In genomic region chr3:50238549-50239026, GRCh38 we compare ENCODE assay signal across 8 cellular contexts. TPM values are rescaled to one million over a fixed set of nuclear protein-coding genes. Genes with fewer than 3 reads are reported as not detected.
DNase-seq lines count a peak whose midpoint lies in the region; ATAC-seq and TF ChIP-seq lines count a peak whose summit lies in the region.

No MANE protein-coding gene starts in this region.

- no peak overlapping the region for H3K9ac ChIP-seq in SK-N-MC (ENCODE audit: insufficient read length)

- H3K4me3 ChIP-seq in GM12875 (ENCODE audit: low read depth, low read length), result peak overlapping the region; percentile 89
- peak overlapping the region; percentile 82 for H3K4me3 ChIP-seq in SK-N-MC
- peak overlapping the region; percentile 62 for H3K4me3 ChIP-seq in epithelial cell of esophagus (ENCODE audit: low read length)

- no peak for ATAC-seq in HG03469 (IDR thresholded peaks at IDR 0.05; ENCODE audit: unreplicated experiment)

- H3K9me3 ChIP-seq in SK-N-MC (ENCODE audit: low read depth, low read length), result no peaks in the 10 kb centered on the region

- TF ChIP-seq CTCF in GM12875 (IDR thresholded peaks at IDR 0.05; ENCODE audit: borderline replicate concordance, insufficient read depth, low read depth, low read length) (no peak), epithelial cell of esophagus (IDR thresholded peaks at IDR 0.05; ENCODE audit: insufficient read depth, low read depth, low read length, missing control alignments) (peak; percentile 29)

- DNase-seq in SK-N-MC (ENCODE audit: low read depth, low spot score), result no peak
- DNase-seq in epithelial cell of esophagus (ENCODE audit: low read depth), result peak; percentile 74
- DNase-seq in myocyte (ENCODE audit: low read depth), result peak; percentile 70
- no peak for DNase-seq in NK-92 treated with Interleukin-12 subunit alpha and Interleukin-12 subunit beta, amount 100 ng/mL, for 24 hours (lab: John Stamatoyannopoulos, UW)
- DNase-seq in NOMO-1 treated with DMSO at 0.1 percent for 48 hours (lab: John Stamatoyannopoulos, UW; ENCODE audit: unreplicated experiment), result no peak
- no peak for DNase-seq in stimulated activated CD4-positive, alpha-beta T cell treated with anti-CD3 and anti-CD28 coated beads, Interleukin-12 subunit alpha, Interleukin-12 subunit beta, amount 100 ng/mL, for 4 hours

- H3K27ac ChIP-seq in SK-N-MC, result no peak overlapping the region

- no peaks in the 10 kb centered on the region for H3K36me3 ChIP-seq in SK-N-MC (ENCODE audit: insufficient read depth, low read length)

RNA-seq across cellular contexts. Expression of gene GNAI2, which starts 2.6 kb away (rescaled TPM):
- total RNA-seq in myocyte, result 137 and 138 TPM in 2 replicates
- 351 TPM for polyA plus RNA-seq in myocyte (2012)

RNA-seq across cellular contexts. Expression of gene SEMA3B, which starts 30.4 kb away (rescaled TPM):
- total RNA-seq in myocyte, result 8.3 and 14.0 TPM in 2 replicates
- 12.5 TPM for polyA plus RNA-seq in myocyte (2012)

RNA-seq across cellular contexts. Expression of gene SLC38A3, which starts 33.5 kb away (rescaled TPM):
- total RNA-seq in myocyte, result 9.1 and 42.7 TPM in 2 replicates
- 0.92 TPM for polyA plus RNA-seq in myocyte (2012)

RNA-seq across cellular contexts. Expression of gene LSMEM2, which starts 40.3 kb away (rescaled TPM):
- total RNA-seq in myocyte, result 0.47 and 2.7 TPM in 2 replicates
- 1.2 TPM for polyA plus RNA-seq in myocyte (2012)

RNA-seq across cellular contexts. Expression of gene GNAT1, which starts 47.2 kb away (rescaled TPM):
- 1.9 and 4.4 TPM in 2 replicates for total RNA-seq in myocyte
- 0.06 TPM for polyA plus RNA-seq in myocyte (2012)

Comparison
In these comparisons a context has a peak if more than half of its experiments do, and no peak if none do; other contexts are left out.
1. DNase-seq: peak in epithelial cell of esophagus (single experiment) and myocyte (single experiment); none in SK-N-MC (single experiment), NK-92 treated with Interleukin-12 subunit alpha and Interleukin-12 subunit beta, amount 100 ng/mL, for 24 hours (single experiment), NOMO-1 treated with DMSO at 0.1 percent for 48 hours (single experiment) and stimulated activated CD4-positive, alpha-beta T cell treated with anti-CD3 and anti-CD28 coated beads, Interleukin-12 subunit alpha, Interleukin-12 subunit beta, amount 100 ng/mL, for 4 hours (single experiment).
2. Peak in every context shown above with its lines, with median percentiles within 50 percentile points of each other: H3K4me3 ChIP-seq.